In the genomic region with DNA sequence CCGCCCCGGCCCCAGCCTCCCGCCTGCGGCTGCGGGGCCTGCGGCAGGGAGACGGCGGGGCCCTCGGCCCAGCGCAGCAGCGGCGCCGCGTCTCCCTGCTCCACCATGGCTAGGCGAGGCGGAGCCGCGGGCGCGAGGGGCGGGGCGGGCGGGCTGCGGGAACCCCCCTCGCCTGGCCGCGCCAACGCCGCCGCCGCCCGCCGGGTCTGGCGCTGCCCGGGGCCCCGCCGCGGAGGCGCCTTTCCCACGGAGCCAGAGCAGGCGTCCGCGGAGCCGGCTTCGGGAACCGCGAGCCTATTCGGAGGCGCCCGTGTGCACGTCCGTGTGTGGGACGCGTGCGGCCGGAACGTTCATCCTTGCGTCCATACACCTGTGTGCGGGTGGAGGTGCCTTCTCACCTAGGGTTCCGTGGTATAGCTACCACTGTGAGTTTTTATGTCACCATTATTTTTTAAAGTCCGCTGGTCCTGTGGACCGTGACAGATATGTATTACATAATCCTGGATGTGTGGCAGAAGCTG, we compare ENCODE assay signal across 8 cellular contexts. TPM values are rescaled to one million over a fixed set of nuclear protein-coding genes. Genes with fewer than 3 reads are reported as not detected.
DNase-seq lines count a peak whose midpoint lies in the region; ATAC-seq and TF ChIP-seq lines count a peak whose summit lies in the region.

A gene with protein sequence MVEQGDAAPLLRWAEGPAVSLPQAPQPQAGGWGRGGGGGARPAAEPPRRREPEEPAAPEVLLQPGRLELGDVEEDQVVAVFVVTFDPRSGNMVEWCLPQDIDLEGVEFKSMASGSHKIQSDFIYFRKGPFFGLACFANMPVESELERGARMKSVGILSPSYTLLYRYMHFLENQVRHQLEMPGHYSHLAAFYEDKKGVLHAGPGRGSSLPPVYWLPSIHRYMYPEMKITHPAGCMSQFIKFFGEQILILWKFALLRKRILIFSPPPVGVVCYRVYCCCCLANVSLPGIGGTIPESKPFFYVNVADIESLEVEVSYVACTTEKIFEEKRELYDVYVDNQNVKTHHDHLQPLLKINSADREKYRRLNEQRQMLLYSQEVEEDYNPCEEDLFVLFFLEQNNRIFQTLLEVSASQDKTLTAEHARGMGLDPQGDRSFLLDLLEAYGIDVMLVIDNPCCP (minus strand): TSS at position 120 of the 521 bp plus-strand sequence. CDS start 13 bp downstream, at position 107.

- peak within 1 kb of the TSS in 4 of 5 donors; percentile 58 to 83 (median 74) for H3K27ac ChIP-seq in adrenal gland

- intact Hi-C loops in adrenal gland (cut with DNase I), result no loop called here

- DNase-seq in COLO668 (lab: John Stamatoyannopoulos, UW; ENCODE audit: unreplicated experiment), result peak; percentile 84
- DNase-seq in adrenal gland, result peak; percentile 31 to 60 (median 53)
- DNase-seq in hepatic stellate cell (ENCODE audit: low spot score), result peak; percentile 60
- peak; percentile 69 for DNase-seq in putamen (ENCODE audit: low spot score)
- DNase-seq in NCI-H187 treated with DMSO at 0.1 percent for 48 hours (lab: John Stamatoyannopoulos, UW), result no peak

- H3K27me3 ChIP-seq in adrenal gland, result no peaks in the 10 kb centered on the region

- peaks cover 3 to 23% of the 10 kb centered on the region in 2 donors for H3K4me1 ChIP-seq in adrenal gland (replicated peaks in 1 of 2)

- no peaks in the 10 kb centered on the region for H3K36me3 ChIP-seq in adrenal gland (replicated peaks in 1 of 2)

- no peaks in the 10 kb centered on the region for H3K9me3 ChIP-seq in adrenal gland (replicated peaks in 1 of 3)

- TF ChIP-seq CTCF in adrenal gland (IDR thresholded peaks at IDR 0.05), result no peak

- peak within 1 kb of the TSS; percentile 27 to 74 (median 62) for H3K4me3 ChIP-seq in adrenal gland

- ATAC-seq in GM19351 (IDR thresholded peaks at IDR 0.05; ENCODE audit: unreplicated experiment), result peak; percentile 67
- peak; percentile 59 for ATAC-seq in HG03469 (IDR thresholded peaks at IDR 0.05; ENCODE audit: unreplicated experiment)
- peak; percentile 71 for ATAC-seq in SK-N-SH treated with all-trans-retinoic acid at 6 μM for 48 hours

- 0 to 1% (median 0%) methylated on average over 2 to 62 of the region's 62 CpGs for WGBS in adrenal gland, 4 donors

- no peak for TF ChIP-seq POLR2A in adrenal gland (IDR thresholded peaks at IDR 0.05)

TF ChIP-seq in SK-N-SH treated with all-trans-retinoic acid at 6 μM for 48 hours, 23 proteins besides CTCF, POLR2A, EP300 and RAD21:
- TF ChIP-seq ZC3H10 (CRISPR knock-in tag; IDR thresholded peaks at IDR 0.05) (no peak), ISL1 (CRISPR knock-in tag; IDR thresholded peaks at IDR 0.05) (no peak), SNAI2 (CRISPR knock-in tag; IDR thresholded peaks at IDR 0.05) (no peak)
TF ChIP-seq in SK-N-SH treated with all-trans-retinoic acid at 6 μM for 48 hours: peak in this region for 0.

RNA-seq across cellular contexts. Expression of the gene that starts here (rescaled TPM):
- total RNA-seq in adrenal gland, result 10 to 100 TPM in 7 of 8 donors, 1 to 10 TPM in 1; 8.6 to 19.3 (median 14.7) TPM
- 1 to 10 TPM; 2.7 to 6.2 (median 3.6) TPM for polyA plus RNA-seq in adrenal gland
